ENCODE assay signal across 20 cellular contexts in genomic region chr4:182416101-182416500, GRCh38.
"Had no signal": no experiment of that assay in that cellular context is flagged by ENCODE, and none has a peak within 500 bp of the region (broad histone marks: within the 10 kb centered on the region; RNA-seq: fewer than 3 reads in every experiment).

No MANE protein-coding gene starts in this region.

- H3K4me3 ChIP-seq: MG63, SJSA1, SK-N-MC had no signal

- H3K4me1 ChIP-seq: SJSA1 had no signal

- H3K9me3 ChIP-seq: MG63 had no signal

- DNase-seq: KBM-7, MG63, NCI-H1092, NCI-H1105 treated with DMSO at 0.1 percent for 48 hours, NCI-H1436, NCI-H187, NCI-H2029, NCI-H2081 treated with DMSO at 0.1 percent for 48 hours, NCI-H2171, NCI-H226, NCI-H446, NCI-H510A, NCI-H524 treated with DMSO at 0.1 percent for 48 hours, NCI-H69, NCI-H774, Right ventricle myocardium superior, RPMI8226, SIG-M5 had no signal

- H3K27me3 ChIP-seq: MG63, SJSA1 had no signal

- H3K27ac ChIP-seq: SJSA1, SK-N-MC had no signal

- H3K36me3 ChIP-seq: MG63, SJSA1 had no signal
